Comparison of ENCODE assay signal across 15 cellular contexts in genomic region chr12:104534162-104534856, GRCh38.
A peak's percentile ranks its signal among the peaks of the same experiment; 100 is the strongest.
DNase-seq lines count a peak whose midpoint lies in the region; ATAC-seq and TF ChIP-seq lines count a peak whose summit lies in the region.
"Had no signal": no experiment of that assay in that cellular context is flagged by ENCODE, and none has a peak within 500 bp of the region (broad histone marks: within the 10 kb centered on the region; RNA-seq: fewer than 3 reads in every experiment).

No MANE protein-coding gene starts in this region.

- CTCF ChIA-PET in WTC11 (lab: Charles Lee): interaction anchor here (1.1 to 1.4 kb wide), 2 partner anchors 11 to 152 kb away, joined by 3 to 9 read pairs; no protein-coding TSS in a partner anchor

- peak overlapping the region; percentile 27 for H3K27ac ChIP-seq in HL-60 (replicated peaks)
- H3K27ac ChIP-seq: colonic mucosa had no signal

- POLR2A ChIA-PET in WTC11 (lab: Charles Lee): no interaction called here

- TF ChIP-seq CTCF in HL-60 (IDR thresholded peaks at IDR 0.05; ENCODE audit: insufficient read depth, low read length): no peak
- TF ChIP-seq CTCF in WTC11 (IDR thresholded peaks at IDR 0.05): no peak

- ATAC-seq in WTC11 (peak; percentile 55), memory B cell (ENCODE audit: low read depth) (no peak), HG03439 (IDR thresholded peaks at IDR 0.05; ENCODE audit: unreplicated experiment) (no peak)
- ATAC-seq: HepG2 had no signal

- H3K4me1 Mint-ChIP-seq in WTC11: peaks cover 29% of the 10 kb centered on the region
- peaks cover 57% of the 10 kb centered on the region for H3K4me1 Mint-ChIP-seq in memory B cell

- H3K4me3 Mint-ChIP-seq in WTC11 (no peak overlapping the region; the same call in 1 of the 2 replicates), memory B cell (no peak overlapping the region)

- no peak overlapping the region for H3K4me3 ChIP-seq in HL-60 (replicated peaks; ENCODE audit: insufficient read depth, low read length)
- H3K4me3 ChIP-seq: colonic mucosa had no signal

- peak; percentile 33 for DNase-seq in CD1c-positive myeloid dendritic cell (ENCODE audit: extremely low spot score)
- DNase-seq in HL-60 (ENCODE audit: low read depth in 1 of 2, low spot score in 1 of 2): peak in 1 of 2 experiments; percentile 30
- no peak for DNase-seq in WTC11 (ENCODE audit: low spot score)
- DNase-seq in memory B cell (ENCODE audit: low spot score in 2 of 2): no peak
- no peak for DNase-seq in KG1 (lab: John Stamatoyannopoulos, UW)
- DNase-seq in NCI-H774 (lab: John Stamatoyannopoulos, UW): no peak
- DNase-seq in NCI-H2196 treated with DMSO at 0.1 percent for 48 hours (lab: John Stamatoyannopoulos, UW; ENCODE audit: unreplicated experiment): no peak
- DNase-seq: amniotic stem cell, colonic mucosa, DMS79 treated with DMSO at 0.1 percent for 48 hours, glutamatergic neuron, kidney, NCI-H1105 had no signal

- H3K27me3 Mint-ChIP-seq in WTC11 (ENCODE audit: low read depth) (no peaks in the 10 kb centered on the region), memory B cell (no peaks in the 10 kb centered on the region)

- H3K36me3 Mint-ChIP-seq in WTC11: peaks cover 4% of the 10 kb centered on the region; the same call in 1 of the 2 replicates
- peaks cover 13% of the 10 kb centered on the region for H3K36me3 Mint-ChIP-seq in memory B cell

- H3K27ac Mint-ChIP-seq in WTC11 (peak overlapping the region; percentile 73), memory B cell (peak overlapping the region; percentile 18)

- H3K9me3 Mint-ChIP-seq in WTC11 (peaks cover 5% of the 10 kb centered on the region), memory B cell (no peaks in the 10 kb centered on the region)

- no peaks in the 10 kb centered on the region for H3K27me3 ChIP-seq in HL-60 (ENCODE audit: insufficient read depth, poor library complexity, severe bottlenecking)
- H3K27me3 ChIP-seq: colonic mucosa had no signal

TF ChIP-seq in WTC11, 78 proteins besides CTCF, POLR2A, EP300 and RAD21 (continues in another document):
- no peak for TF ChIP-seq GABPB1 (CRISPR knock-in tag; IDR thresholded peaks at IDR 0.05)
- no peak for TF ChIP-seq ESRRA (CRISPR knock-in tag; IDR thresholded peaks at IDR 0.05; ENCODE audit: borderline replicate concordance)
- TF ChIP-seq, protein P1, sequence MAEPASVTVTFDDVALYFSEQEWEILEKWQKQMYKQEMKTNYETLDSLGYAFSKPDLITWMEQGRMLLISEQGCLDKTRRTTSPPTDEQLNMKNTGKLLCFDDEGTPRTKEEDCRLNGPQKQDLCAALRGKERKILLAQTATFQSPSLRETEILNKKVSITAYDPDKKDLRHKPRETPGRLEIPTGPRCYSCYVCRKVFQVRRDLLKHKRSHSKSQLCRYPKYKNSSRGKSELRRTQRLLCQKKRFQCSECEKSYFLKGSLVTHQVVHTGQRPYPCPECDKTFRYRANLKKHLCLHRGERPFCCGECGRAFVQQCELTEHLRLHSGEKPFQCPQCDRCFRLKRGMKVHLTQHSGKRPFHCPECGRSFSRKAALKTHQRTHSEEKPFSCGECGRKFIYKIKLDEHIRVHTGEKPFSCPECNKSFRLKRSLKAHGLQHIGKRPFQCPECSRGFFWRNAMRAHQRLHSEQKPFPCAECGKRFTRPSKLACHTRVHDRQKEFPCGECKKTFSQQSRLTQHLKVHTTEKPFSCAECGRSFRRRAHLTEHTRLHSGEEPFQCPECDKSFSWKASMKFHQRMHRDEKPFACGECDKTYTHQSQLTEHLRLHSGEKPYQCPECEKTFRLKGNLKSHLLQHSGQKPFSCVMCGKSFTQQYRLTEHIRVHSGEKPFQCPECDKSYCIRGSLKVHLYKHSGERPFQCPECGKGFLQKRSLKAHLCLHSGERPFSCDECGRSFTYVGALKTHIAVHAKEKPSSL (CRISPR knock-in tag; conservative IDR thresholded peaks at IDR 0.05): no peak
- no peak for TF ChIP-seq ZBTB21 (CRISPR knock-in tag; IDR thresholded peaks at IDR 0.05; ENCODE audit: borderline replicate concordance)
- no peak for TF ChIP-seq TCF7 (CRISPR knock-in tag; IDR thresholded peaks at IDR 0.05; ENCODE audit: low read depth)
- TF ChIP-seq ATF1 (CRISPR knock-in tag; IDR thresholded peaks at IDR 0.05): no peak
- TF ChIP-seq, protein P2, sequence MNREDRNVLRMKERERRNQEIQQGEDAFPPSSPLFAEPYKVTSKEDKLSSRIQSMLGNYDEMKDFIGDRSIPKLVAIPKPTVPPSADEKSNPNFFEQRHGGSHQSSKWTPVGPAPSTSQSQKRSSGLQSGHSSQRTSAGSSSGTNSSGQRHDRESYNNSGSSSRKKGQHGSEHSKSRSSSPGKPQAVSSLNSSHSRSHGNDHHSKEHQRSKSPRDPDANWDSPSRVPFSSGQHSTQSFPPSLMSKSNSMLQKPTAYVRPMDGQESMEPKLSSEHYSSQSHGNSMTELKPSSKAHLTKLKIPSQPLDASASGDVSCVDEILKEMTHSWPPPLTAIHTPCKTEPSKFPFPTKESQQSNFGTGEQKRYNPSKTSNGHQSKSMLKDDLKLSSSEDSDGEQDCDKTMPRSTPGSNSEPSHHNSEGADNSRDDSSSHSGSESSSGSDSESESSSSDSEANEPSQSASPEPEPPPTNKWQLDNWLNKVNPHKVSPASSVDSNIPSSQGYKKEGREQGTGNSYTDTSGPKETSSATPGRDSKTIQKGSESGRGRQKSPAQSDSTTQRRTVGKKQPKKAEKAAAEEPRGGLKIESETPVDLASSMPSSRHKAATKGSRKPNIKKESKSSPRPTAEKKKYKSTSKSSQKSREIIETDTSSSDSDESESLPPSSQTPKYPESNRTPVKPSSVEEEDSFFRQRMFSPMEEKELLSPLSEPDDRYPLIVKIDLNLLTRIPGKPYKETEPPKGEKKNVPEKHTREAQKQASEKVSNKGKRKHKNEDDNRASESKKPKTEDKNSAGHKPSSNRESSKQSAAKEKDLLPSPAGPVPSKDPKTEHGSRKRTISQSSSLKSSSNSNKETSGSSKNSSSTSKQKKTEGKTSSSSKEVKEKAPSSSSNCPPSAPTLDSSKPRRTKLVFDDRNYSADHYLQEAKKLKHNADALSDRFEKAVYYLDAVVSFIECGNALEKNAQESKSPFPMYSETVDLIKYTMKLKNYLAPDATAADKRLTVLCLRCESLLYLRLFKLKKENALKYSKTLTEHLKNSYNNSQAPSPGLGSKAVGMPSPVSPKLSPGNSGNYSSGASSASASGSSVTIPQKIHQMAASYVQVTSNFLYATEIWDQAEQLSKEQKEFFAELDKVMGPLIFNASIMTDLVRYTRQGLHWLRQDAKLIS (CRISPR knock-in tag; IDR thresholded peaks at IDR 0.05; ENCODE audit: borderline replicate concordance): no peak
- no peak for TF ChIP-seq GTF2I (CRISPR knock-in tag; conservative IDR thresholded peaks at IDR 0.05)
- no peak for TF ChIP-seq ELF4 (CRISPR knock-in tag; IDR thresholded peaks at IDR 0.05; ENCODE audit: low read depth)
- no peak for TF ChIP-seq ZNF416 (CRISPR knock-in tag; IDR thresholded peaks at IDR 0.05)
- no peak for TF ChIP-seq ARID4B (CRISPR knock-in tag; IDR thresholded peaks at IDR 0.05; ENCODE audit: borderline replicate concordance)
- TF ChIP-seq FOXP4 (CRISPR knock-in tag; IDR thresholded peaks at IDR 0.05): no peak
- no peak for TF ChIP-seq SP1 (CRISPR knock-in tag; conservative IDR thresholded peaks at IDR 0.05)
